ENCODE assay signal across 7 cellular contexts in the genomic region with DNA sequence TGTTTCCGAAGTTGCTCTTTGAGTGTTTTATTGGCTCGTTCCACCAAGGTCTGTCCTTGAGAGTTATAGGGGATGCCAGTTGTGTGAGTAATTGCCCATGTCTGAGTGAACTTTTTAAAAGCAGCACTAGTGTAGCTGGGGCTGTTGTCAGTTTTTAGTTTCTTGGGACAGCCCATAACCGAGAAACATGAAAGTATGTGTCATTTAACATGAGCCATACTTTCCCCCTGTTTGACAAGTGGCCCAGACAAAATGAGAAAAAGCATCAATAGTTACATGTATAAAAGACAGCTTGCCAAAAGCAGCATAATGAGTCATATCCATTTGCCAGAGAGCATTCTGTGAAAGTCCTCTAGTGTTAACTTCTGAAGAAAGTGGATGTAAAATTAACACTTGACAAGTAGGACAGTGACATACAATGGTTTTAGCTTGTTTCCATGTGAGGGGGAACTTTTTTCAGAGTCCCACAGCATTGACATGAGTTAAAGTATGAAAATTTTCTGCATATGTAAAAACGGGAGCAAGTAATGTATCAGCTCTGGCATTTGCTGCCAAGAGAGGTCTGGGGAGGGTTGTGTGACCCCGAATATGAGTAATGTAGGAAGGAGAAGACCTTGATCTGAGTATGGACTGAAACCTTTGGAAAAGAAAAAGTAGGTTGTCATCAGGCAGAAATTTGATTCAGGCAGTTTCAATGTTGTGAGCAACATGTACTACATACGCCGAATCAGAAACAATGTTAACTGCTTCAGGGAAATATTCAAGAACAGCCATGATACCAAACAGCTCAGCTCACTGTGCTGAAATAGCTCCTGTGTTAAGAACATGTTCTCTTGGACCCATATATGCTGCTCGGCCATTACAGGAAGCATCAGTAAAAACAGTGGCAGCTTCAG. TPM values are rescaled to one million over a fixed set of nuclear protein-coding genes. Genes with fewer than 3 reads are reported as not detected.
A peak's percentile ranks its signal among the peaks of the same experiment; 100 is the strongest.
DNase-seq lines count a peak whose midpoint lies in the region; ATAC-seq and TF ChIP-seq lines count a peak whose summit lies in the region.

No MANE protein-coding gene starts in this region.

- WGBS in mesendoderm (ENCODE audit: extremely low coverage, insufficient coverage, low lambda C conversion rate): no CpG with 5 or more reads among the region's 8 CpGs

- H3K4me2 ChIP-seq in mesendoderm (ENCODE audit: low read length): no peak overlapping the region

- peaks cover 2% of the 10 kb centered on the region for H3K4me1 ChIP-seq in mesendoderm (ENCODE audit: control insufficient read depth, low read depth, low read length)

- H3K9ac ChIP-seq in mesendoderm (ENCODE audit: low read length): no peak overlapping the region

- intact Hi-C loops in head of caudate nucleus (cut with DNase I): no loop called here

- H3K79me2 ChIP-seq in mesendoderm (ENCODE audit: control insufficient read depth, insufficient read depth, low read length): no peaks in the 10 kb centered on the region

- no peak overlapping the region for H4K8ac ChIP-seq in mesendoderm (ENCODE audit: low read depth, low read length)

- no peak overlapping the region for H2BK120ac ChIP-seq in mesendoderm (ENCODE audit: low read depth, low read length)

- no peak overlapping the region for H2AK5ac ChIP-seq in mesendoderm (ENCODE audit: low read length)

- no peaks in the 10 kb centered on the region for H3K79me1 ChIP-seq in mesendoderm (ENCODE audit: low read length)

- H3K18ac ChIP-seq in mesendoderm (ENCODE audit: low read length): no peak overlapping the region

- H3K23ac ChIP-seq in mesendoderm (ENCODE audit: low read length): no peak overlapping the region

- H3K4me3 ChIP-seq in astrocyte of the spinal cord (ENCODE audit: low read depth, low read length) (no peak overlapping the region), mesendoderm (ENCODE audit: low read length) (no peak overlapping the region)

- H2BK5ac ChIP-seq in mesendoderm (ENCODE audit: low read length): no peak overlapping the region

- H3K56ac ChIP-seq in mesendoderm (ENCODE audit: low read length): no peak overlapping the region

- H4K5ac ChIP-seq in mesendoderm (ENCODE audit: low read length): no peak overlapping the region

- H3K27ac ChIP-seq in mesendoderm (ENCODE audit: low read depth, low read length): peak overlapping the region; percentile 25

- no peaks in the 10 kb centered on the region for H3K36me3 ChIP-seq in mesendoderm (ENCODE audit: control insufficient read depth, insufficient read depth, low read length)

- DNase-seq in DMS79 treated with DMSO at 0.1 percent for 48 hours (lab: John Stamatoyannopoulos, UW) (peak; percentile 54), astrocyte of the spinal cord (ENCODE audit: low read depth, low spot score) (peak; percentile 78), mesendoderm (no peak), head of caudate nucleus (no peak)

- in situ Hi-C loops in astrocyte of the spinal cord (cut with HindIII; ENCODE audit: low sequenced_read_pairs): no loop called here

- H2BK15ac ChIP-seq in mesendoderm (replicated peaks; ENCODE audit: low read depth): no peak overlapping the region

- TF ChIP-seq CTCF in astrocyte of the spinal cord (IDR thresholded peaks at IDR 0.05; ENCODE audit: low read depth, low read length): no peak

- ATAC-seq in HG03280 (IDR thresholded peaks at IDR 0.05; ENCODE audit: unreplicated experiment) (peak; percentile 47), HG02642 (IDR thresholded peaks at IDR 0.05; ENCODE audit: poor library complexity, unreplicated experiment) (no peak), GM21515 (IDR thresholded peaks at IDR 0.05; ENCODE audit: unreplicated experiment) (no peak)

- no peaks in the 10 kb centered on the region for H3K27me3 ChIP-seq in mesendoderm (ENCODE audit: insufficient read depth, low read length, poor library complexity)

- H3K4ac ChIP-seq in mesendoderm (ENCODE audit: low read depth, low read length): no peak overlapping the region

RNA-seq across cellular contexts. Expression of a gene that starts 56.8 kb away (rescaled TPM):
- polyA plus RNA-seq in mesendoderm (2013, experiment 1 of 2): 12.7 TPM
- 11.4 TPM for polyA plus RNA-seq in mesendoderm (2013, experiment 2 of 2)

Comparison
In these comparisons a context has a peak if more than half of its experiments do, and no peak if none do; other contexts are left out.
1. DNase-seq: peak in DMS79 treated with DMSO at 0.1 percent for 48 hours (single experiment) and astrocyte of the spinal cord (single experiment); none in mesendoderm (single experiment) and head of caudate nucleus (0 of 42).